ENCODE assay signal across 13 cellular contexts in the genomic region with DNA sequence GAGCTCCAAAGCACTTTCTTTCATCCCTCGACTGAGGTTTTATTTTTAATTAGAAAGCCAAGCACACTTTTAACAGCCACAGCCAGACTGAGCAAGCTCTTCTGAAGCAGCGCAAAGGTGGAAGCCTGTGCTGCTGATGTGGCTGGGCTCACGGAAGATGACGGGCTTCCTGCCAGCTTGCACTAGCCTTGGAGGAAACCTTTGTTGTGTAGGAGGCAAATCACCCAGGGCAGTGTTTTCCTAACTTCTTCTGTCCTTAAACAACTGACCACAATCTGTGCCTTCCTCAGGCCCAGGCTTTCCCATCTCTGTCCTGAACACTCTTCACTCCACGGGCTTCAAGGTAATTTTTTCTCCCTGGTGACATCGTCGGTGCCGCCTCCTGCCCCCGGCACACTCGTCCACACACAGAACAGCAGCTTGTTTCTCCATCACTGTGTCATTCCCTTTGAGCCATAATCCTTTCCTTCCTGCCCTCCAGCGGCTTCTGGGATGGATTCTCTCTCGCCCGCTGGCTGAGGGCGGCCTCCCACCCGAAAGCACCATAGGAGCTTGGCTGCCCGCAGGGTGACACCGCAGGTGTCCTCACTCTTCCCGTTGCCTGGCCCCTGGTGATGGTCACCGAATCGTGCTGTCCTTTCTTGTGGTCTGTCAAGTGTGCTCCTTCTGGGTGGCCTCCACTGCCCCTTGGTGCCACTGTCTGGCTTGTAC. TPM values are rescaled to one million over a fixed set of nuclear protein-coding genes. Genes with fewer than 3 reads are reported as not detected.
DNase-seq lines count a peak whose midpoint lies in the region; ATAC-seq and TF ChIP-seq lines count a peak whose summit lies in the region.
"Had no signal": no experiment of that assay in that cellular context is flagged by ENCODE, and none has a peak within 500 bp of the region (broad histone marks: within the 10 kb centered on the region; RNA-seq: fewer than 3 reads in every experiment).

No MANE protein-coding gene starts in this region.

- no peaks in the 10 kb centered on the region for H3K27me3 Mint-ChIP-seq in Caco-2 (ENCODE audit: insufficient read depth, unreplicated experiment)
- peaks cover 68% of the 10 kb centered on the region for H3K27me3 Mint-ChIP-seq in nephron progenitor cell (ENCODE audit: low read depth, poor library complexity)

- no peaks in the 10 kb centered on the region for H3K36me3 ChIP-seq in Caco-2 (ENCODE audit: control insufficient read depth, insufficient read depth, low read length)

- intact Hi-C loops in Caco-2 (cut with micrococcal nuclease; ENCODE audit: unreplicated experiment) = no loop called here

- POLR2A ChIA-PET in Caco-2 (lab: Charles Lee) = no interaction called here

- CTCF ChIA-PET in Caco-2 (lab: Charles Lee) = interaction anchor here (1.0 to 2.7 kb wide), 5 partner anchors 12 to 634 kb away, joined by 3 to 20 read pairs (median 5); a partner anchor contains a TSS

- no TSS peak for BruUV-seq in Caco-2 (replicated peaks; lab: Mats Ljungman, UMichigan)

- H3K4me3 ChIP-seq in Caco-2 (ENCODE audit: low read depth, low read length) (no peak overlapping the region), foreskin fibroblast (ENCODE audit: low read depth in 1 of 2, low read length in 2 of 2) (no peak overlapping the region)
- no peak overlapping the region for H3K4me3 ChIP-seq in Jurkat, Clone E6-1 (ENCODE audit: low read length)
- H3K4me3 ChIP-seq: GM12878, K562 had no signal

- no peaks in the 10 kb centered on the region for H3K27me3 ChIP-seq in Caco-2 (replicated peaks; ENCODE audit: control insufficient read depth, insufficient read depth, low read length)

- H3K27ac Mint-ChIP-seq in Caco-2 (ENCODE audit: unreplicated experiment) = no peak overlapping the region
- peak overlapping the region; percentile 10 to 40 for H3K27ac Mint-ChIP-seq in activated naive CD4-positive, alpha-beta T cell treated with anti-CD3 and anti-CD28 coated beads, Interleukin-2, amount 50 U/mL, for 72 hours
- peak overlapping the region; percentile 68 for H3K27ac Mint-ChIP-seq in nephron progenitor cell

- DNase-seq in Caco-2 (no peak), nephron progenitor cell (no peak), foreskin fibroblast (no peak), NCI-H446 treated with DMSO at 0.1 percent for 48 hours (lab: John Stamatoyannopoulos, UW) (no peak)
- DNase-seq in Jurkat, Clone E6-1 (ENCODE audit: low read depth, low spot score) = peak; percentile 82
- DNase-seq in activated naive CD4-positive, alpha-beta T cell treated with anti-CD3 and anti-CD28 coated beads, Interleukin-2, amount 50 U/mL, for 72 hours (ENCODE audit: low spot score in 2 of 2) = peak; percentile 21 to 44
- DNase-seq: NCI-H226; stimulated activated naive CD4-positive, alpha-beta T cell treated with Interleukin-2 at 50 U/mL for 16 hours; T1000 had no signal

- H3K9me3 ChIP-seq in Caco-2 = no peaks in the 10 kb centered on the region

- peaks cover 7% of the 10 kb centered on the region for H3K4me1 Mint-ChIP-seq in Caco-2 (ENCODE audit: low read depth, unreplicated experiment)
- H3K4me1 Mint-ChIP-seq in nephron progenitor cell = peaks cover 37% of the 10 kb centered on the region

- H3K36me3 Mint-ChIP-seq in Caco-2 (ENCODE audit: insufficient read depth, unreplicated experiment) = peaks cover 6% of the 10 kb centered on the region
- H3K36me3 Mint-ChIP-seq in activated naive CD4-positive, alpha-beta T cell treated with anti-CD3 and anti-CD28 coated beads, Interleukin-2, amount 50 U/mL, for 72 hours = no peaks in the 10 kb centered on the region
- no peaks in the 10 kb centered on the region for H3K36me3 Mint-ChIP-seq in nephron progenitor cell (ENCODE audit: low read depth)

- TF ChIP-seq CTCF in Caco-2 (IDR thresholded peaks at IDR 0.05; ENCODE audit: insufficient read depth in 1 of 2, low read depth in 1 of 2, low read length in 1 of 2, severe bottlenecking in 1 of 2, unreplicated experiment in 1 of 2) (no peak), nephron progenitor cell (IDR thresholded peaks at IDR 0.05) (no peak), foreskin fibroblast (IDR thresholded peaks at IDR 0.05; ENCODE audit: low read depth, low read length) (no peak)

- H3K4me1 ChIP-seq in Caco-2 = no peaks in the 10 kb centered on the region

- peak in 1 of 2 donors; percentile 27 for ATAC-seq in activated naive CD4-positive, alpha-beta T cell treated with anti-CD3 and anti-CD28 coated beads, Interleukin-2, amount 50 U/mL, for 72 hours
- ATAC-seq in GM18502 (IDR thresholded peaks at IDR 0.05; ENCODE audit: poor library complexity, unreplicated experiment) = no peak
- ATAC-seq: GM12878 had no signal

- peak overlapping the region; percentile 73 for H3K4me3 Mint-ChIP-seq in Caco-2 (ENCODE audit: unreplicated experiment)
- no peak overlapping the region for H3K4me3 Mint-ChIP-seq in nephron progenitor cell
- H3K4me3 Mint-ChIP-seq: neural crest cell had no signal

- H3K9me3 Mint-ChIP-seq in Caco-2 (ENCODE audit: unreplicated experiment) = no peaks in the 10 kb centered on the region
- H3K9me3 Mint-ChIP-seq in activated naive CD4-positive, alpha-beta T cell treated with anti-CD3 and anti-CD28 coated beads, Interleukin-2, amount 50 U/mL, for 72 hours = no peaks in the 10 kb centered on the region
- H3K9me3 Mint-ChIP-seq in nephron progenitor cell = no peaks in the 10 kb centered on the region
- H3K9me3 Mint-ChIP-seq: neural crest cell had no signal

RNA-seq across cellular contexts. Expression of a gene that starts 31.1 kb away (rescaled TPM):
- total RNA-seq in Caco-2 (2022) = 28.6 and 28.9 TPM in 2 replicates
- not detected for polyA plus RNA-seq in Jurkat, Clone E6-1 (2012; ENCODE audit: insufficient read depth, insufficient read length)
- total RNA-seq in activated naive CD4-positive, alpha-beta T cell treated with anti-CD3 and anti-CD28 coated beads, Interleukin-2, amount 50 U/mL, for 72 hours = not detected
- total RNA-seq: K562 had no signal
- polyA plus RNA-seq: GM12878, K562 had no signal

Comparison
In these comparisons a context has a peak if more than half of its experiments do, and no peak if none do; other contexts are left out.
1. DNase-seq: peak in Jurkat, Clone E6-1 (single experiment) and activated naive CD4-positive, alpha-beta T cell treated with anti-CD3 and anti-CD28 coated beads, Interleukin-2, amount 50 U/mL, for 72 hours (2 of 2); none in Caco-2 (0 of 2), nephron progenitor cell (single experiment), foreskin fibroblast (0 of 2) and NCI-H446 treated with DMSO at 0.1 percent for 48 hours (single experiment).
2. RNA of a gene that starts 31.1 kb away (total RNA-seq): 28.6 to 28.9 TPM in Caco-2; not detected in activated naive CD4-positive, alpha-beta T cell treated with anti-CD3 and anti-CD28 coated beads, Interleukin-2, amount 50 U/mL, for 72 hours; every median in the first group is over 10 times any median in the second.